Comparison of ENCODE assay signal across 14 cellular contexts in genomic region chr3:177832862-177833261, GRCh38.
DNase-seq lines count a peak whose midpoint lies in the region; TF ChIP-seq lines count a peak whose summit lies in the region.
"Had no signal": no experiment of that assay in that cellular context is flagged by ENCODE, and none has a peak within 500 bp of the region (broad histone marks: within the 10 kb centered on the region; RNA-seq: fewer than 3 reads in every experiment).

No MANE protein-coding gene starts in this region.

- H3K36me3 ChIP-seq in neural cell (ENCODE audit: insufficient read depth, low read length) (no peaks in the 10 kb centered on the region), testis (ENCODE audit: low read depth, missing control alignments) (no peaks in the 10 kb centered on the region), tibial artery (no peaks in the 10 kb centered on the region)
- no peaks in the 10 kb centered on the region for H3K36me3 ChIP-seq in CD4-positive, alpha-beta memory T cell (ENCODE audit: insufficient read depth, low read length)
- H3K36me3 ChIP-seq: transverse colon had no signal

- H3K4me3 ChIP-seq in neural cell (ENCODE audit: low read length) (peak overlapping the region; percentile 31), testis (no peak overlapping the region), tibial artery (no peak overlapping the region)
- no peak overlapping the region for H3K4me3 ChIP-seq in CD4-positive, alpha-beta memory T cell (ENCODE audit: low read length in 2 of 2)
- H3K4me3 ChIP-seq: body of pancreas, transverse colon had no signal

- H3K79me2 ChIP-seq in neural cell (replicated peaks; ENCODE audit: insufficient read depth, low read length) = no peaks in the 10 kb centered on the region

- CTCF ChIA-PET in CD4-positive, alpha-beta memory T cell (lab: Charles Lee; ENCODE audit: partially characterized antibody) = no interaction called here

- peak overlapping the region; percentile 7 for H2AFZ ChIP-seq in neural cell (ENCODE audit: low read depth, low read length)

- H3K4me1 ChIP-seq in testis (no peaks in the 10 kb centered on the region), tibial artery (peaks cover 0 to 25% (median 2%) of the 10 kb centered on the region in 4 donors)
- H3K4me1 ChIP-seq in CD4-positive, alpha-beta memory T cell (ENCODE audit: insufficient read depth, low read length) = no peaks in the 10 kb centered on the region
- H3K4me1 ChIP-seq: body of pancreas had no signal

- H3K9me3 Mint-ChIP-seq in CD4-positive, alpha-beta memory T cell = no peaks in the 10 kb centered on the region

- TF ChIP-seq RAD21 in neural cell (conservative IDR thresholded peaks at IDR 0.05) = no peak

- no peak for TF ChIP-seq EP300 in neural cell (conservative IDR thresholded peaks at IDR 0.05; ENCODE audit: poor library complexity, severe bottlenecking)

- peak overlapping the region; percentile 8 for H3K4me2 ChIP-seq in neural cell (ENCODE audit: low read length)

- H3K9me2 ChIP-seq in neural cell (ENCODE audit: insufficient read depth, low read length) = no peaks in the 10 kb centered on the region

- H3K9me3 ChIP-seq in neural cell (ENCODE audit: low read length) (no peaks in the 10 kb centered on the region), testis (no peaks in the 10 kb centered on the region), tibial artery (no peaks in the 10 kb centered on the region)
- no peaks in the 10 kb centered on the region for H3K9me3 ChIP-seq in CD4-positive, alpha-beta memory T cell (ENCODE audit: control insufficient read depth in 1 of 2, low read length in 2 of 2)
- H3K9me3 ChIP-seq: body of pancreas, transverse colon had no signal

- TF ChIP-seq CTCF in neural cell (IDR thresholded peaks at IDR 0.05; ENCODE audit: poor library complexity, severe bottlenecking) (no peak), testis (IDR thresholded peaks at IDR 0.05) (no peak), tibial artery (IDR thresholded peaks at IDR 0.05) (no peak)

- no peaks in the 10 kb centered on the region for H3F3A ChIP-seq in neural cell (ENCODE audit: insufficient read depth, low read length, poor library complexity, severe bottlenecking)

- WGBS in testis, 2 donors = 32 to 41% methylated on average over 2 of the region's 2 CpGs

- no peaks in the 10 kb centered on the region for H3K27me3 Mint-ChIP-seq in CD4-positive, alpha-beta memory T cell

- no peak overlapping the region for H3K27ac Mint-ChIP-seq in CD4-positive, alpha-beta memory T cell
- H3K27ac Mint-ChIP-seq: activated CD8-positive, alpha-beta T cell treated with anti-CD3 and anti-CD28 coated beads, Interleukin-2, amount 10 ng/mL, durations not matched to agents 7 days and 5 days had no signal

- no peak overlapping the region for H3K4me3 Mint-ChIP-seq in CD4-positive, alpha-beta memory T cell
- H3K4me3 Mint-ChIP-seq: activated CD8-positive, alpha-beta T cell treated with anti-CD3 and anti-CD28 coated beads, Interleukin-2, amount 10 ng/mL, durations not matched to agents 7 days and 5 days had no signal

- POLR2A ChIA-PET in CD4-positive, alpha-beta memory T cell (lab: Charles Lee; ENCODE audit: partially characterized antibody) = interaction anchor here (0.6 kb wide), 1 partner anchor 35 kb away, joined by 3 read pairs; no protein-coding TSS in a partner anchor

- H3K27ac ChIP-seq in neural cell (ENCODE audit: low read length) (peak overlapping the region; percentile 89), testis (no peak overlapping the region), tibial artery (no peak overlapping the region)
- no peak overlapping the region for H3K27ac ChIP-seq in CD4-positive, alpha-beta memory T cell (ENCODE audit: low read depth, low read length)
- H3K27ac ChIP-seq: 22Rv1, body of pancreas, transverse colon had no signal

- peak overlapping the region; percentile 44 for H3K9ac ChIP-seq in neural cell (ENCODE audit: low read length)

- DNase-seq in DMS 273 (lab: John Stamatoyannopoulos, UW; ENCODE audit: unreplicated experiment) (peak; percentile 39), DMS 273 treated with DMSO at 0.1 percent for 48 hours (lab: John Stamatoyannopoulos, UW) (no peak), NCI-H446 treated with DMSO at 0.1 percent for 48 hours (lab: John Stamatoyannopoulos, UW) (peak; percentile 79), cerebellar cortex (ENCODE audit: low spot score) (peak; percentile 93), testis (no peak), tibial artery (no peak)
- no peak for DNase-seq in CD4-positive, alpha-beta memory T cell
- DNase-seq: activated CD8-positive, alpha-beta T cell treated with anti-CD3 and anti-CD28 coated beads, Interleukin-2, amount 10 ng/mL, durations not matched to agents 7 days and 5 days; activated effector memory CD4-positive, alpha-beta T cell treated with anti-CD3 and anti-CD28 coated beads, Interleukin-2, amount 50 U/mL, for 16 hours; body of pancreas; NCI-H226; transverse colon had no signal

- H3K4me1 Mint-ChIP-seq in CD4-positive, alpha-beta memory T cell = peaks cover 0 to 12% (median 4%) of the 10 kb centered on the region in 4 donors

- intact Hi-C loops in testis (cut with DNase I; ENCODE audit: low total_unique reads) (no loop called here), tibial artery (cut with DNase I; ENCODE audit: low total_unique reads) (no loop called here)
- intact Hi-C loops in CD4-positive, alpha-beta memory T cell (cut with micrococcal nuclease) = no loop called here

- H3K27me3 ChIP-seq in neural cell (ENCODE audit: insufficient read depth, low read depth, low read length) = no peaks in the 10 kb centered on the region
- H3K27me3 ChIP-seq in testis = no peaks in the 10 kb centered on the region
- no peaks in the 10 kb centered on the region for H3K27me3 ChIP-seq in tibial artery
- no peaks in the 10 kb centered on the region for H3K27me3 ChIP-seq in CD4-positive, alpha-beta memory T cell (ENCODE audit: insufficient read depth, low read length)
- H3K27me3 ChIP-seq: body of pancreas, transverse colon had no signal

- H3K36me3 Mint-ChIP-seq in CD4-positive, alpha-beta memory T cell = no peaks in the 10 kb centered on the region

- H4K20me1 ChIP-seq in neural cell (ENCODE audit: insufficient read depth) = no peaks in the 10 kb centered on the region

- TF ChIP-seq POLR2A in testis (IDR thresholded peaks at IDR 0.05) = no peak

TF ChIP-seq in neural cell, 6 proteins besides CTCF, POLR2A, EP300 and RAD21:
- no peak for TF ChIP-seq EZH2 (IDR thresholded peaks at IDR 0.05; ENCODE audit: borderline replicate concordance, insufficient read depth, low read length, poor library complexity, severe bottlenecking)
- no peak for TF ChIP-seq MXI1 (conservative IDR thresholded peaks at IDR 0.05; ENCODE audit: poor library complexity, severe bottlenecking)
- TF ChIP-seq POLR2AphosphoS5 (IDR thresholded peaks at IDR 0.05) = no peak
- TF ChIP-seq SMC3 (conservative IDR thresholded peaks at IDR 0.05; ENCODE audit: poor library complexity) = no peak
- no peak for TF ChIP-seq REST (IDR thresholded peaks at IDR 0.05; ENCODE audit: borderline replicate concordance)
- TF ChIP-seq TAF1 (IDR thresholded peaks at IDR 0.05; ENCODE audit: low read depth) = no peak

Comparison
In these comparisons a context has a peak if more than half of its experiments do, and no peak if none do; other contexts are left out.
1. DNase-seq: peak in DMS 273 (single experiment), NCI-H446 treated with DMSO at 0.1 percent for 48 hours (single experiment) and cerebellar cortex (single experiment); none in DMS 273 treated with DMSO at 0.1 percent for 48 hours (single experiment), testis (single experiment), tibial artery (0 of 2) and CD4-positive, alpha-beta memory T cell (0 of 5).